19 cellular contexts compared by ENCODE assay signal in genomic region chr1:169958987-169959386, GRCh38.
"Had no signal": no experiment of that assay in that cellular context is flagged by ENCODE, and none has a peak within 500 bp of the region (broad histone marks: within the 10 kb centered on the region; RNA-seq: fewer than 3 reads in every experiment).

No MANE protein-coding gene starts in this region.

- H3K27ac ChIP-seq: HL-60, SJCRH30 had no signal

- H3K36me3 ChIP-seq: SJCRH30 had no signal

- H3K4me3 ChIP-seq: SJCRH30 had no signal

- DNase-seq: KBM-7, MV-4-11, NCI-H1048, NCI-H1105, NCI-H1417, NCI-H1436 treated with DMSO at 0.1 percent for 48 hours, NCI-H1694, NCI-H187 treated with DMSO at 0.1 percent for 48 hours, NCI-H2029 treated with DMSO at 0.1 percent for 48 hours, NCI-H2171 treated with DMSO at 0.1 percent for 48 hours, NCI-H345, NCI-H446 treated with DMSO at 0.1 percent for 48 hours, NCI-H510A treated with DMSO at 0.1 percent for 48 hours, NCI-H526, RPMI8226, SHP77, SJCRH30, T-helper 1 cell had no signal

- H3K9me3 ChIP-seq: SJCRH30 had no signal

- H3K27me3 ChIP-seq: SJCRH30 had no signal
